ENCODE assay signal across 25 cellular contexts in genomic region chr3:28615071-28615470, GRCh38.
"Had no signal": no experiment of that assay in that cellular context is flagged by ENCODE, and none has a peak within 500 bp of the region (broad histone marks: within the 10 kb centered on the region; RNA-seq: fewer than 3 reads in every experiment).

No MANE protein-coding gene starts in this region.

- H3K27ac ChIP-seq: coronary artery, dorsolateral prefrontal cortex, esophagus muscularis mucosa, foreskin keratinocyte, gastroesophageal sphincter, heart left ventricle, hepatocyte, left lung, lower lobe of right lung had no signal

- H3K4me2 ChIP-seq: hepatocyte had no signal

- FAIRE-seq: endothelial cell of umbilical vein, frontal cortex, kidney had no signal

- H3K79me2 ChIP-seq: hepatocyte had no signal

- H3K9me3 ChIP-seq: esophagus muscularis mucosa, gastroesophageal sphincter, heart left ventricle, lower lobe of right lung, mucosa of descending colon had no signal

- ATAC-seq: foreskin keratinocyte; gastroesophageal sphincter; heart left ventricle; left colon; left lung; left ventricle myocardium superior; lower lobe of right lung; mucosa of descending colon; naive thymus-derived CD8-positive, alpha-beta T cell had no signal

- H3K4me3 ChIP-seq: coronary artery, dorsolateral prefrontal cortex, esophagus muscularis mucosa, gastroesophageal sphincter, heart left ventricle, hepatocyte, left lung, lower lobe of right lung, mucosa of descending colon had no signal

- H3K36me3 ChIP-seq: esophagus muscularis mucosa, gastroesophageal sphincter, heart left ventricle, left lung, lower lobe of right lung had no signal

- H2AFZ ChIP-seq: hepatocyte had no signal

- H3K27me3 ChIP-seq: dorsolateral prefrontal cortex, esophagus muscularis mucosa, foreskin keratinocyte, gastroesophageal sphincter, heart left ventricle, hepatocyte, left lung had no signal

- H3K4me1 ChIP-seq: foreskin keratinocyte, gastroesophageal sphincter, left lung, lower lobe of right lung had no signal

- DNase-seq: dermis blood vessel endothelial cell; dorsolateral prefrontal cortex; effector CD4-positive, alpha-beta T cell; effector memory CD4-positive, alpha-beta T cell; foreskin keratinocyte; heart left ventricle; hypothalamus; immature natural killer cell; islet precursor cell; kidney; kidney glomerular epithelial cell; left colon; left lung; left ventricle myocardium superior; lower lobe of right lung; mesenchymal stem cell; mucosa of descending colon; naive B cell; naive thymus-derived CD8-positive, alpha-beta T cell had no signal
